Comparison of ENCODE assay signal across 11 cellular contexts in the genomic region with DNA sequence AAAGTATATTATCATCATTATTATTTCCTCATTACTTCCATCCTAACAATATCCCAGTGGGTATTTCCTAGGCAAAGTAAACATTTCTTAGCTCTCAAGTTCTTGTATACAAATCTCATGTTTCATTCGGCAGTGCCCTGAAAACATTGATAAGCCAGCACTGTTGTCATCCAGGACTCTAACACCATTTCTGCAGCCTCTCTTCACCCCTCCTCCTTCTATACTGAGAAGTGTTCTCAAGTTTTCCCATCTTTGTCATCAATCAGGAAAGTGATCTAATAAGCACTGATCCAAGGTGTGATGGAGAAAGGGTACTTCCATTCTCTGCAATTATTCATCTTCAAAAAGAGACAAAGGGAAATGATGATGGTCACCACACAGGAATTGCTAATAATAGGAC.
DNase-seq lines count a peak whose midpoint lies in the region; ATAC-seq, FAIRE-seq and TF ChIP-seq lines count a peak whose summit lies in the region.
"Had no signal": no experiment of that assay in that cellular context is flagged by ENCODE, and none has a peak within 500 bp of the region (broad histone marks: within the 10 kb centered on the region; RNA-seq: fewer than 3 reads in every experiment).

No MANE protein-coding gene starts in this region.

- H3K27ac ChIP-seq in cardiac muscle cell (peak overlapping the region; percentile 89), foreskin keratinocyte (peak overlapping the region; percentile 98), uterus (peak overlapping the region; percentile 42 to 89)

- no peak for ATAC-seq in foreskin keratinocyte
- ATAC-seq in HG03039 (IDR thresholded peaks at IDR 0.05; ENCODE audit: unreplicated experiment) = no peak

- intact Hi-C loops in cardiac septum (cut with DNase I) = loop anchor here (2.0 kb wide), 1 partner anchor 222 kb away; no protein-coding TSS in a partner anchor
- intact Hi-C loops in uterus (cut with DNase I; ENCODE audit: low total_unique reads) = no loop called here

- no peaks in the 10 kb centered on the region for H3K36me3 ChIP-seq in cardiac muscle cell
- no peaks in the 10 kb centered on the region for H3K36me3 ChIP-seq in uterus

- H3K9me3 ChIP-seq in cardiac muscle cell (ENCODE audit: low read depth) (no peaks in the 10 kb centered on the region), uterus (no peaks in the 10 kb centered on the region)

- TF ChIP-seq CTCF in cardiac muscle cell (IDR thresholded peaks at IDR 0.05; ENCODE audit: low read depth, low read length) = no peak
- no peak for TF ChIP-seq CTCF in foreskin keratinocyte (conservative IDR thresholded peaks at IDR 0.05)
- TF ChIP-seq CTCF in uterus (IDR thresholded peaks at IDR 0.05) = no peak

- H3K4me1 ChIP-seq in cardiac muscle cell (ENCODE audit: low read depth) (peaks cover 24% of the 10 kb centered on the region), foreskin keratinocyte (peaks cover 48% of the 10 kb centered on the region), uterus (peaks cover 0 to 4% of the 10 kb centered on the region in 2 donors)

- H3K27me3 ChIP-seq in cardiac muscle cell (no peaks in the 10 kb centered on the region), foreskin keratinocyte (no peaks in the 10 kb centered on the region), uterus (no peaks in the 10 kb centered on the region)

- FAIRE-seq in GM19239 (lab: Jason Lieb, UNC) = no peak
- FAIRE-seq: HTR-8/SVneo had no signal

- no peak for TF ChIP-seq POLR2A in uterus (IDR thresholded peaks at IDR 0.05)

- DNase-seq in cardiac muscle cell (ENCODE audit: low read depth in 1 of 2, low spot score in 1 of 2) (no peak), cardiac septum (ENCODE audit: low spot score) (no peak), foreskin keratinocyte (no peak), pons (ENCODE audit: low spot score) (peak; percentile 58), uterus (no peak), GM19239 (ENCODE audit: insufficient read length, low spot score) (no peak), SIG-M5 (lab: John Stamatoyannopoulos, UW) (no peak)
- DNase-seq: activated T-cell treated with anti-CD3 and anti-CD28 coated beads, Interleukin-2, amount 50 U/mL, for 48 hours; left cardiac atrium had no signal

- H3K4me3 ChIP-seq in cardiac muscle cell = no peak overlapping the region
- no peak overlapping the region for H3K4me3 ChIP-seq in uterus
